Comparison of ENCODE assay signal across 20 cellular contexts in genomic region chr3:35498506-35499210, GRCh38.
"Had no signal": no experiment of that assay in that cellular context is flagged by ENCODE, and none has a peak within 500 bp of the region (broad histone marks: within the 10 kb centered on the region; RNA-seq: fewer than 3 reads in every experiment).

No MANE protein-coding gene starts in this region.

- H3K27ac ChIP-seq: epithelial cell of prostate, heart left ventricle, right lobe of liver, skin epidermis, tibial artery, uterus had no signal

- H3K4me1 ChIP-seq: heart left ventricle, tibial artery, uterus had no signal

- H3K27me3 ChIP-seq: heart left ventricle, right lobe of liver, tibial artery had no signal

- H3K27me3 Mint-ChIP-seq: stimulated activated naive CD8-positive, alpha-beta T cell treated with anti-CD3 and anti-CD28 coated beads, Interleukin-15, Interleukin-2, amounts not matched to agents 100 ng/mL and 50 ng/mL, for 24 hours had no signal

- ATAC-seq: heart left ventricle, left cardiac atrium, right lobe of liver, WTC11 had no signal

- DNase-seq: activated CD4-positive, alpha-beta T cell treated with anti-CD3 and anti-CD28 coated beads, Interleukin-2, amount 50 U/mL, for 4 hours; activated CD8-positive, alpha-beta memory T cell treated with anti-CD3 and anti-CD28 coated beads, Interleukin-2, amount 50 U/mL, for 48 hours; activated naive CD4-positive, alpha-beta T cell treated with anti-CD3 and anti-CD28 coated beads for 36 hours; activated T-cell treated with anti-CD3 and anti-CD28 coated beads, Interleukin-2, amount 50 U/mL, for 48 hours; amygdala; heart left ventricle; islet precursor cell; left cardiac atrium; naive B cell; posterior cingulate gyrus; right lobe of liver; stimulated activated CD4-positive, alpha-beta T cell treated with anti-CD3 and anti-CD28 coated beads, Interleukin-1b, Interleukin-23, amount 100 ng/mL, for 48 hours; T-helper 9 cell; tibial artery; uterus had no signal

- H3K4me3 ChIP-seq: heart left ventricle, right lobe of liver, skin epidermis, tibial artery, uterus had no signal

- H3K36me3 ChIP-seq: heart left ventricle, right lobe of liver, tibial artery, uterus had no signal

- H3K9me3 Mint-ChIP-seq: neural crest cell, WTC11 had no signal

- H3K4me3 Mint-ChIP-seq: activated naive CD4-positive, alpha-beta T cell treated with anti-CD3 and anti-CD28 coated beads for 36 hours; naive B cell; neural crest cell; stimulated activated naive CD8-positive, alpha-beta T cell treated with anti-CD3 and anti-CD28 coated beads, Interleukin-15, Interleukin-2, amounts not matched to agents 100 ng/mL and 50 ng/mL, for 24 hours; WTC11 had no signal

- H3K9me3 ChIP-seq: right lobe of liver, tibial artery, uterus had no signal

- H3K36me3 Mint-ChIP-seq: naive B cell, WTC11 had no signal

- H3K27ac Mint-ChIP-seq: activated naive CD4-positive, alpha-beta T cell treated with anti-CD3 and anti-CD28 coated beads for 36 hours; naive B cell; stimulated activated naive CD8-positive, alpha-beta T cell treated with anti-CD3 and anti-CD28 coated beads, Interleukin-15, Interleukin-2, amounts not matched to agents 100 ng/mL and 50 ng/mL, for 24 hours; WTC11 had no signal

- H3K4me1 Mint-ChIP-seq: naive B cell had no signal
